Comparison of ENCODE assay signal across 15 cellular contexts in the genomic region with DNA sequence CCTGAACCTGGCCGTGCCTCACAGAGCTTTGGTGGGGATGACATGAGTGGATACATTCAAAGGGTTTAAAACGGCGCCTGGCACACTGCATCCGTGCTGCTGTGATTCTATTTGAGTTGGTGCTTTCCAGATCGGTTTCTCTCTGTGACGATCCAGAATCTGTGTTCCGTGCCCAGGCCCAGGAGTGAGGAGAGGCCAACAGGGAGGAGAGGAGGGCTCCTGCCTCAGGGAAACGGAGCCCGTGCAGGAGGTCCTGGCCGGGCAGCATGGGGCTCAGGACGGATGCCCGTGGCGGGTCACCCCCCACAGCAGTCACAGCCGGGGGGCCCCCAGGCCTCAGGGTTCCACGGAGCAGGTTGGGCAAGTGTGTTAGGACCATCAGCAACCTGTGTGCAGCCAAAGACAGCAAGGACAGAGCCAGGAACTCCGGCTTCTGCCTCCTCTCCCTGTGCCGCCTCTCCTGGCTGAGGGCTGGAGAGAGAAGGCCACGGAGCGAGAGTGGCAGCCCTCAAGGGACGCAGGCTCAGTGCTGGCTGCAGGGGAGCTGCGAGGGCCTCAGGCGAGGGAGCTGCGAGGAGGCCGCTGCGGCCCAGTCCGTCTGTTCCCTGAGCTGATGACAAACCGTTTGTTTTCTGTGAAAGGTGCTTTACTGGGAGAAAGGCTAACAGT.
DNase-seq lines count a peak whose midpoint lies in the region; ATAC-seq and TF ChIP-seq lines count a peak whose summit lies in the region.
"Had no signal": no experiment of that assay in that cellular context is flagged by ENCODE, and none has a peak within 500 bp of the region (broad histone marks: within the 10 kb centered on the region; RNA-seq: fewer than 3 reads in every experiment).

No MANE protein-coding gene starts in this region.

- TF ChIP-seq CTCF in chondrocyte (IDR thresholded peaks at IDR 0.05) (no peak), mesothelial cell of epicardium (IDR thresholded peaks at IDR 0.05; ENCODE audit: unreplicated experiment) (no peak), tibial nerve (IDR thresholded peaks at IDR 0.05) (no peak), testis (IDR thresholded peaks at IDR 0.05) (no peak)

- no peak for TF ChIP-seq POLR2A in tibial nerve (IDR thresholded peaks at IDR 0.05)
- TF ChIP-seq POLR2A in testis (IDR thresholded peaks at IDR 0.05) = no peak

- H3K36me3 Mint-ChIP-seq in chondrocyte (ENCODE audit: low read depth) (no peaks in the 10 kb centered on the region), mesothelial cell of epicardium (no peaks in the 10 kb centered on the region)

- H3K9me3 ChIP-seq in tibial nerve (no peaks in the 10 kb centered on the region), testis (no peaks in the 10 kb centered on the region)

- ATAC-seq in left cardiac atrium = no peak
- ATAC-seq: Panc1 had no signal

- H3K4me1 ChIP-seq in tibial nerve (peaks cover 0 to 26% (median 5%) of the 10 kb centered on the region in 4 donors), testis (peaks cover 2% of the 10 kb centered on the region)

- peaks cover 12% of the 10 kb centered on the region for H3K4me1 Mint-ChIP-seq in chondrocyte (ENCODE audit: low read depth)
- H3K4me1 Mint-ChIP-seq in mesothelial cell of epicardium = peaks cover 41% of the 10 kb centered on the region

- H3K36me3 ChIP-seq in tibial nerve (no peaks in the 10 kb centered on the region), testis (ENCODE audit: low read depth, missing control alignments) (no peaks in the 10 kb centered on the region)

- H3K27me3 Mint-ChIP-seq in chondrocyte (ENCODE audit: low read depth) (no peaks in the 10 kb centered on the region), mesothelial cell of epicardium (ENCODE audit: low read depth) (no peaks in the 10 kb centered on the region)

- TF ChIP-seq EP300 in tibial nerve (IDR thresholded peaks at IDR 0.05) = no peak

- DNase-seq in cardiac septum (ENCODE audit: low spot score) = peak; percentile 73
- no peak for DNase-seq in left cardiac atrium
- DNase-seq in chondrocyte (ENCODE audit: low spot score) = peak; percentile 67
- peak; percentile 13 to 38 for DNase-seq in mesothelial cell of epicardium (ENCODE audit: low spot score in 2 of 2, unreplicated experiment in 2 of 2)
- DNase-seq in tibial nerve (ENCODE audit: low spot score in 2 of 2) = peak; percentile 4 to 11
- DNase-seq in testis = no peak
- DNase-seq in stimulated activated CD4-positive, alpha-beta T cell treated with anti-CD3 and anti-CD28 coated beads, Interleukin-2, amount 100 ng/mL, for 24 hours = no peak
- DNase-seq in NCI-H2029 treated with DMSO at 0.1 percent for 48 hours (lab: John Stamatoyannopoulos, UW) = no peak
- DNase-seq: activated naive CD4-positive, alpha-beta T cell treated with Interleukin-2 at 50 U/mL for 16 hours; AML-193; KG1; NCI-H146; NCI-H526 had no signal

- H3K27ac Mint-ChIP-seq in chondrocyte (ENCODE audit: unreplicated experiment) (no peak overlapping the region), mesothelial cell of epicardium (no peak overlapping the region)
- H3K27ac Mint-ChIP-seq: progenitor cell of endocrine pancreas had no signal

- WGBS in tibial nerve, 2 donors = 86 to 88% methylated on average over 25 to 27 of the region's 27 CpGs
- 56 to 73% methylated on average over 22 to 27 of the region's 27 CpGs for WGBS in testis, 2 donors

- no peak overlapping the region for H3K4me3 Mint-ChIP-seq in chondrocyte (ENCODE audit: unreplicated experiment)
- no peak overlapping the region for H3K4me3 Mint-ChIP-seq in mesothelial cell of epicardium

- H3K4me3 ChIP-seq in tibial nerve (no peak overlapping the region), testis (no peak overlapping the region)

- H3K9me3 Mint-ChIP-seq in chondrocyte (ENCODE audit: low read depth) = no peaks in the 10 kb centered on the region
- H3K9me3 Mint-ChIP-seq in mesothelial cell of epicardium = no peaks in the 10 kb centered on the region

- H3K27ac ChIP-seq in tibial nerve = peak overlapping the region in 1 of 4 donors; percentile 40
- no peak overlapping the region for H3K27ac ChIP-seq in testis

- H3K27me3 ChIP-seq in tibial nerve = no peaks in the 10 kb centered on the region
- H3K27me3 ChIP-seq in testis = no peaks in the 10 kb centered on the region

- intact Hi-C loops in cardiac septum (cut with DNase I) = no loop called here
- intact Hi-C loops in left cardiac atrium (cut with DNase I) = no loop called here
- intact Hi-C loops in testis (cut with DNase I; ENCODE audit: low total_unique reads) = no loop called here

Comparison
In these comparisons a context has a peak if more than half of its experiments do, and no peak if none do; other contexts are left out.
1. DNase-seq: peak in cardiac septum (single experiment), chondrocyte (single experiment), mesothelial cell of epicardium (2 of 2) and tibial nerve (2 of 2); none in left cardiac atrium (single experiment), testis (single experiment), stimulated activated CD4-positive, alpha-beta T cell treated with anti-CD3 and anti-CD28 coated beads, Interleukin-2, amount 100 ng/mL, for 24 hours (0 of 2) and NCI-H2029 treated with DMSO at 0.1 percent for 48 hours (single experiment).